24 cellular contexts compared by ENCODE assay signal in genomic region chr13:67554296-67554695, GRCh38.
DNase-seq lines count a peak whose midpoint lies in the region; ATAC-seq, FAIRE-seq and TF ChIP-seq lines count a peak whose summit lies in the region.
"Had no signal": no experiment of that assay in that cellular context is flagged by ENCODE, and none has a peak within 500 bp of the region (broad histone marks: within the 10 kb centered on the region; RNA-seq: fewer than 3 reads in every experiment).

No MANE protein-coding gene starts in this region.

- H3K27me3 ChIP-seq in GM12878 (replicated peaks in 1 of 2; ENCODE audit: control insufficient read depth in 2 of 2, insufficient read depth in 2 of 2, low read length in 1 of 2): no peaks in the 10 kb centered on the region
- H3K27me3 ChIP-seq: esophagus squamous epithelium, neural progenitor cell, upper lobe of left lung had no signal

- CTCF ChIA-PET in GM12878 (lab: Yijun Ruan, JAX): no interaction called here

- FAIRE-seq in GM12878 (lab: Jason Lieb, UNC): no peak
- FAIRE-seq: A549, colon had no signal

- in situ Hi-C loops in GM12878 (cut with MboI): no loop called here

- POLR2A ChIA-PET in GM12878 (lab: Charles Lee): no interaction called here

- H3K4me1 ChIP-seq in GM12878 (ENCODE audit: control insufficient read depth, insufficient read depth, low read length): no peaks in the 10 kb centered on the region
- H3K4me1 ChIP-seq: A549, Caco-2, esophagus squamous epithelium, upper lobe of left lung had no signal

- BruUV-seq in GM12878 (replicated peaks; lab: Mats Ljungman, UMichigan): no TSS peak

- H3K27ac ChIP-seq in GM12878 (ENCODE audit: control insufficient read depth, insufficient read depth): no peak overlapping the region
- H3K27ac ChIP-seq: A549, esophagus squamous epithelium, neural progenitor cell, upper lobe of left lung had no signal

- H3K9ac ChIP-seq in GM12878 (ENCODE audit: control insufficient read depth, insufficient read depth, low read length): no peak overlapping the region
- H3K9ac ChIP-seq: neural progenitor cell had no signal

- TF ChIP-seq CTCF in GM12878 (IDR thresholded peaks at IDR 0.05 in 2 of 3, conservative IDR thresholded peaks at IDR 0.05 in 1 of 3; ENCODE audit: control insufficient read depth in 2 of 3, extremely low read depth in 1 of 3, insufficient read depth in 1 of 3, low read depth in 3 of 3, low read length in 3 of 3): no peak

- H2AFZ ChIP-seq in GM12878 (ENCODE audit: control insufficient read depth, low read depth, low read length): no peak overlapping the region
- H2AFZ ChIP-seq: neural progenitor cell had no signal

- RAD21 ChIA-PET in GM12878 (lab: Charles Lee; ENCODE audit: unreplicated experiment): no interaction called here

- no peak for TF ChIP-seq EP300 in GM12878 (IDR thresholded peaks at IDR 0.05; ENCODE audit: borderline replicate concordance in 1 of 2, control insufficient read depth in 1 of 2, low read depth in 2 of 2, low read length in 2 of 2)

- intact Hi-C loops in GM12878 (cut with micrococcal nuclease; ENCODE audit: unreplicated experiment): no loop called here

- no peak overlapping the region for H3K4me2 ChIP-seq in GM12878 (ENCODE audit: control insufficient read depth, insufficient read depth)
- H3K4me2 ChIP-seq: A549, neural progenitor cell had no signal

- TF ChIP-seq POLR2A in GM12878 (IDR thresholded peaks at IDR 0.05; ENCODE audit: low read depth, low read length): no peak

- H3K79me2 ChIP-seq in GM12878 (ENCODE audit: control insufficient read depth, insufficient read depth, low read length): no peaks in the 10 kb centered on the region

- H3K4me3 ChIP-seq in GM12878: no peak overlapping the region
- H3K4me3 ChIP-seq: A549, esophagus squamous epithelium, lung, neural progenitor cell, upper lobe of left lung had no signal

- no peaks in the 10 kb centered on the region; the same call in 2 of the 3 replicates for H3K9me3 ChIP-seq in GM12878 (replicated peaks; ENCODE audit: control insufficient read depth, insufficient read depth, low read length)
- H3K9me3 ChIP-seq: A549 had no signal

- ATAC-seq in HG03439 (IDR thresholded peaks at IDR 0.05; ENCODE audit: unreplicated experiment) (peak; percentile 59), GM12878 (peak; percentile 47; the same call in 2 of the 3 replicates), HG02973 (IDR thresholded peaks at IDR 0.05; ENCODE audit: unreplicated experiment) (no peak), GM19452 (IDR thresholded peaks at IDR 0.05; ENCODE audit: unreplicated experiment) (no peak), GM19397 (IDR thresholded peaks at IDR 0.05; ENCODE audit: unreplicated experiment) (no peak)
- ATAC-seq: A549; effector memory CD8-positive, alpha-beta T cell had no signal

- peak; percentile 82 for DNase-seq in CMK (ENCODE audit: low read depth)
- DNase-seq in NCI-H226: peak; percentile 13
- DNase-seq in GM12878 (ENCODE audit: low read depth, low spot score): no peak
- no peak for DNase-seq in NCI-H2107 (lab: John Stamatoyannopoulos, UW)
- DNase-seq: activated CD4-positive, alpha-beta T cell treated with anti-CD3 and anti-CD28 coated beads, Interleukin-2, amount 50 U/mL, for 48 hours; activated CD4-positive, CD25-positive, alpha-beta regulatory T cell; activated CD8-positive, alpha-beta memory T cell treated with anti-CD3 and anti-CD28 coated beads, Interleukin-2, amount 50 U/mL, for 48 hours; activated naive CD8-positive, alpha-beta T cell treated with anti-CD3 and anti-CD28 coated beads, Interleukin-2, amount 10 ng/mL, durations not matched to agents 7 days and 5 days; Caco-2; effector memory CD8-positive, alpha-beta T cell; esophagus squamous epithelium; kidney glomerular epithelial cell; NCI-H146; NCI-H2227 treated with DMSO at 0.1 percent for 48 hours; NCI-H748 treated with DMSO at 0.1 percent for 48 hours; upper lobe of left lung had no signal

- H4K20me1 ChIP-seq in GM12878 (ENCODE audit: control insufficient read depth, insufficient read depth): no peaks in the 10 kb centered on the region

- SMC1A ChIA-PET in GM12878 (lab: Charles Lee; ENCODE audit: uncharacterized antibody, unreplicated experiment): interaction anchor here (1.5 kb wide), 1 partner anchor 14 kb away, joined by 3 read pairs; no protein-coding TSS in a partner anchor

- TF ChIP-seq RAD21 in GM12878 (IDR thresholded peaks at IDR 0.05; ENCODE audit: insufficient read depth, low read depth, low read length): no peak

- H3K36me3 ChIP-seq in GM12878 (ENCODE audit: control insufficient read depth in 2 of 2, insufficient read depth in 2 of 2, low read length in 1 of 2): no peaks in the 10 kb centered on the region
- H3K36me3 ChIP-seq: esophagus squamous epithelium, neural progenitor cell, upper lobe of left lung had no signal

TF ChIP-seq in GM12878, 131 proteins besides CTCF, POLR2A, EP300 and RAD21:
- no peak for TF ChIP-seq EGR1 (IDR thresholded peaks at IDR 0.05; ENCODE audit: borderline replicate concordance in 1 of 2, low read depth in 2 of 2, low read length in 2 of 2)
- no peak for TF ChIP-seq MLLT1 (IDR thresholded peaks at IDR 0.05)
- no peak for TF ChIP-seq CREB1 (IDR thresholded peaks at IDR 0.05; ENCODE audit: low read depth)

Comparison
In these comparisons a context has a peak if more than half of its experiments do, and no peak if none do; other contexts are left out.
1. DNase-seq: peak in CMK (single experiment) and NCI-H226 (single experiment); none in GM12878 (single experiment) and NCI-H2107 (single experiment).
2. ATAC-seq: peak in HG03439 (single experiment) and GM12878 (single experiment); none in HG02973 (single experiment), GM19452 (single experiment) and GM19397 (single experiment).